ENCODE assay signal across 34 cellular contexts in genomic region chr9:120830865-120831264, GRCh38.
"Had no signal": no experiment of that assay in that cellular context is flagged by ENCODE, and none has a peak within 500 bp of the region (broad histone marks: within the 10 kb centered on the region; RNA-seq: fewer than 3 reads in every experiment).

No MANE protein-coding gene starts in this region.

- H3K27ac Mint-ChIP-seq: activated CD4-positive, alpha-beta memory T cell treated with anti-CD3 and anti-CD28 coated beads for 36 hours; activated CD4-positive, alpha-beta T cell treated with anti-CD3 and anti-CD28 coated beads, Interleukin-2, amount 10 ng/mL, durations not matched to agents 24 days and 14 days; activated CD8-positive, alpha-beta memory T cell treated with anti-CD3 and anti-CD28 coated beads, Interleukin-2, amount 10 ng/mL, durations not matched to agents 7 days and 5 days; activated CD8-positive, alpha-beta T cell treated with anti-CD3 and anti-CD28 coated beads, Interleukin-2, amount 10 ng/mL, durations not matched to agents 7 days and 5 days; dendritic cell treated with granulocyte-macrophage colony-stimulating factor and Interleukin-4, amounts not matched to agents 40 ng/mL and 50 ng/mL, for 4 days; endodermal cell; T-helper 2 cell treated with Interferon-gamma antibody and Interleukin-4, amounts not matched to agents 5 μg/mL and 100 μg/mL, for 36 hours had no signal

- H3K27me3 ChIP-seq: brain microvascular endothelial cell, dorsolateral prefrontal cortex had no signal

- H3K27me3 Mint-ChIP-seq: activated CD4-positive, alpha-beta memory T cell treated with anti-CD3 and anti-CD28 coated beads for 36 hours; activated CD4-positive, alpha-beta T cell treated with anti-CD3 and anti-CD28 coated beads for 36 hours; activated CD4-positive, alpha-beta T cell treated with anti-CD3 and anti-CD28 coated beads, Interleukin-2, amount 10 ng/mL, durations not matched to agents 24 days and 14 days; activated CD8-positive, alpha-beta memory T cell treated with anti-CD3 and anti-CD28 coated beads, Interleukin-2, amount 10 ng/mL, durations not matched to agents 7 days and 5 days; activated naive CD8-positive, alpha-beta T cell; activated T-helper 17 cell treated with anti-CD3 and anti-CD28 coated beads, Interleukin-2, amount 50 U/mL, for 72 hours; central memory CD8-positive, alpha-beta T cell; dendritic cell treated with granulocyte-macrophage colony-stimulating factor and Interleukin-4, amounts not matched to agents 40 ng/mL and 50 ng/mL, for 4 days; T-helper 17 cell had no signal

- H3K4me1 Mint-ChIP-seq: central memory CD8-positive, alpha-beta T cell had no signal

- FAIRE-seq: astrocyte, bronchial epithelial cell, frontal cortex had no signal

- H3K4me3 Mint-ChIP-seq: activated CD4-positive, alpha-beta memory T cell treated with anti-CD3 and anti-CD28 coated beads for 36 hours; activated CD4-positive, alpha-beta T cell treated with anti-CD3 and anti-CD28 coated beads for 36 hours; activated CD4-positive, alpha-beta T cell treated with anti-CD3 and anti-CD28 coated beads, Interleukin-2, amount 10 ng/mL, durations not matched to agents 24 days and 14 days; activated CD8-positive, alpha-beta memory T cell treated with anti-CD3 and anti-CD28 coated beads, Interleukin-2, amount 10 ng/mL, durations not matched to agents 7 days and 5 days; activated CD8-positive, alpha-beta T cell treated with anti-CD3 and anti-CD28 coated beads, Interleukin-2, amount 10 ng/mL, durations not matched to agents 7 days and 5 days; activated naive CD8-positive, alpha-beta T cell; activated T-cell treated with anti-CD3 and anti-CD28 coated beads, Interleukin-2, amount 50 U/mL, for 4 hours; activated T-helper 17 cell treated with anti-CD3 and anti-CD28 coated beads, Interleukin-2, amount 50 U/mL, for 72 hours; central memory CD8-positive, alpha-beta T cell; dendritic cell treated with granulocyte-macrophage colony-stimulating factor and Interleukin-4, amounts not matched to agents 40 ng/mL and 50 ng/mL, for 4 days; endodermal cell; T-helper 17 cell; T-helper 2 cell treated with Interferon-gamma antibody and Interleukin-4, amounts not matched to agents 5 μg/mL and 100 μg/mL, for 36 hours had no signal

- H3K4me3 ChIP-seq: coronary artery, dorsolateral prefrontal cortex had no signal

- H3K36me3 ChIP-seq: WERI-Rb-1 had no signal

- H3K27ac ChIP-seq: brain microvascular endothelial cell, coronary artery, dorsolateral prefrontal cortex, WERI-Rb-1 had no signal

- H3K9me3 Mint-ChIP-seq: activated CD4-positive, alpha-beta memory T cell treated with anti-CD3 and anti-CD28 coated beads for 36 hours; activated CD4-positive, alpha-beta T cell treated with anti-CD3 and anti-CD28 coated beads, Interleukin-2, amount 10 ng/mL, durations not matched to agents 24 days and 14 days; activated T-cell treated with anti-CD3 and anti-CD28 coated beads, Interleukin-2, amount 50 U/mL, for 4 hours; activated T-helper 17 cell treated with anti-CD3 and anti-CD28 coated beads, Interleukin-2, amount 50 U/mL, for 72 hours; central memory CD8-positive, alpha-beta T cell; dendritic cell treated with granulocyte-macrophage colony-stimulating factor and Interleukin-4, amounts not matched to agents 40 ng/mL and 50 ng/mL, for 4 days; endodermal cell; T-helper 2 cell treated with Interferon-gamma antibody and Interleukin-4, amounts not matched to agents 5 μg/mL and 100 μg/mL, for 36 hours had no signal

- ATAC-seq: activated CD4-positive, alpha-beta T cell treated with anti-CD3 and anti-CD28 coated beads for 36 hours; activated CD8-positive, alpha-beta memory T cell treated with anti-CD3 and anti-CD28 coated beads, Interleukin-2, amount 10 ng/mL, durations not matched to agents 7 days and 5 days; activated CD8-positive, alpha-beta T cell treated with anti-CD3 and anti-CD28 coated beads, Interleukin-2, amount 10 ng/mL, durations not matched to agents 7 days and 5 days; activated T-cell treated with anti-CD3 and anti-CD28 coated beads, Interleukin-2, amount 50 U/mL, for 4 hours; activated T-helper 17 cell treated with anti-CD3 and anti-CD28 coated beads, Interleukin-2, amount 50 U/mL, for 72 hours; esophagus mucosa; T-helper 17 cell had no signal

- DNase-seq: activated CD4-positive, alpha-beta memory T cell treated with anti-CD3 and anti-CD28 coated beads for 36 hours; activated CD4-positive, alpha-beta T cell treated with anti-CD3 and anti-CD28 coated beads for 36 hours; activated CD4-positive, alpha-beta T cell treated with anti-CD3 and anti-CD28 coated beads, Interleukin-2, amount 10 ng/mL, durations not matched to agents 24 days and 14 days; activated CD4-positive, CD25-positive, alpha-beta regulatory T cell; activated CD4-positive, CD25-positive, alpha-beta regulatory T cell treated with anti-CD3 and anti-CD28 coated beads, Interleukin-2, amount 50 U/mL, for 72 hours; activated CD8-positive, alpha-beta memory T cell treated with anti-CD3 and anti-CD28 coated beads, Interleukin-2, amount 10 ng/mL, durations not matched to agents 7 days and 5 days; activated CD8-positive, alpha-beta memory T cell treated with anti-CD3 and anti-CD28 coated beads, Interleukin-2, amount 50 U/mL, for 4 hours; activated CD8-positive, alpha-beta T cell treated with anti-CD3 and anti-CD28 coated beads, Interleukin-2, amount 10 ng/mL, durations not matched to agents 7 days and 5 days; activated effector memory CD4-positive, alpha-beta T cell treated with Interleukin-2 at 50 U/mL for 16 hours; activated gamma-delta T cell treated with Interleukin-2 at 50 U/mL for 16 hours; activated naive CD4-positive, alpha-beta T cell treated with anti-CD3 and anti-CD28 coated beads, Interleukin-2, amount 50 U/mL, for 16 hours; activated naive CD4-positive, alpha-beta T cell treated with Interleukin-2 at 50 U/mL for 16 hours; activated T-cell treated with anti-CD3 and anti-CD28 coated beads, Interleukin-2, amount 50 U/mL, for 4 hours; amniotic stem cell; anterior cingulate cortex; brain microvascular endothelial cell; dorsolateral prefrontal cortex; effector memory CD4-positive, alpha-beta T cell; endodermal cell; foreskin fibroblast; head of caudate nucleus; T-helper 1 cell; T-helper 17 cell; WERI-Rb-1 had no signal
